Comparison of ENCODE assay signal across 9 cellular contexts in the genomic region with DNA sequence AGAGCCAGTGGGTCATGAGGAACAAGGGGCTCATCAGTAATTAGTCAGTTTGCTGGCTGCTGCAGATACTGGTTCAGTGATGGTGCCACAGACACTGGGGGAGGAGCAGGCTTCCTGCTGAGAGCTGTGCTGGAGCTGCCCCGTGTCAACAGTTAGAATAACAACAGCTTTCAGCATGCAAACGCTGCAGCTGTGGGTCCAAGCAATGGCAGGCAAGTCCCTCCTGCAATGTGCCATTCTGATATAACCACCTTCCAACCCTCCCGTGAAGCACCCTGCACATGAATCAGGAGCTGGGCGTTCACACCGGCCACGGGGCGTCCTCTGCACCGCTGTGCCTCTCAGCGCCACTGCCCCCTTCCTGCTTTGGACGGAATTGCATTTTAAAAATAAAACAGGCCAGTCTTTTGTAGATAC.
DNase-seq lines count a peak whose midpoint lies in the region; ATAC-seq, FAIRE-seq and TF ChIP-seq lines count a peak whose summit lies in the region.
"Had no signal": no experiment of that assay in that cellular context is flagged by ENCODE, and none has a peak within 500 bp of the region (broad histone marks: within the 10 kb centered on the region; RNA-seq: fewer than 3 reads in every experiment).

No MANE protein-coding gene starts in this region.

- FAIRE-seq in frontal cortex (lab: Jason Lieb, UNC), result no peak

- ATAC-seq in activated naive CD8-positive, alpha-beta T cell treated with anti-CD3 and anti-CD28 coated beads, Interleukin-2, amount 50 U/mL, for 24 hours, result no peak
- ATAC-seq in omental fat pad (ENCODE audit: low FRiP score), result no peak

- no peak for TF ChIP-seq CTCF in osteocyte (IDR thresholded peaks at IDR 0.05)
- TF ChIP-seq CTCF in omental fat pad (IDR thresholded peaks at IDR 0.05), result no peak

- H3K9me3 Mint-ChIP-seq in activated naive CD8-positive, alpha-beta T cell treated with anti-CD3 and anti-CD28 coated beads, Interleukin-2, amount 50 U/mL, for 24 hours, result no peaks in the 10 kb centered on the region
- H3K9me3 Mint-ChIP-seq in osteocyte (ENCODE audit: unreplicated experiment), result peaks cover 23% of the 10 kb centered on the region

- no peak overlapping the region for H3K27ac Mint-ChIP-seq in activated naive CD8-positive, alpha-beta T cell treated with anti-CD3 and anti-CD28 coated beads, Interleukin-2, amount 50 U/mL, for 24 hours
- no peak overlapping the region for H3K27ac Mint-ChIP-seq in osteocyte (ENCODE audit: unreplicated experiment)

- no peaks in the 10 kb centered on the region for H3K36me3 Mint-ChIP-seq in activated naive CD8-positive, alpha-beta T cell treated with anti-CD3 and anti-CD28 coated beads, Interleukin-2, amount 50 U/mL, for 24 hours (ENCODE audit: low read depth)
- no peaks in the 10 kb centered on the region for H3K36me3 Mint-ChIP-seq in osteocyte (ENCODE audit: unreplicated experiment)

- DNase-seq in GDM1 (lab: John Stamatoyannopoulos, UW) (peak; percentile 22), HuH-7 (ENCODE audit: low spot score) (peak; percentile 18), osteocyte (ENCODE audit: extremely low spot score, unreplicated experiment) (peak; percentile 62), A172 (ENCODE audit: low spot score) (no peak), frontal cortex (ENCODE audit: low spot score in 2 of 2) (no peak), omental fat pad (ENCODE audit: low spot score) (no peak)
- DNase-seq in activated naive CD8-positive, alpha-beta T cell treated with anti-CD3 and anti-CD28 coated beads, Interleukin-2, amount 50 U/mL, for 24 hours, result peak; percentile 35
- DNase-seq in activated CD4-positive, CD25-positive, alpha-beta regulatory T cell (lab: John Stamatoyannopoulos, UW), result no peak
- DNase-seq: caudate nucleus had no signal

- peaks cover 3% of the 10 kb centered on the region for H3K27me3 Mint-ChIP-seq in activated naive CD8-positive, alpha-beta T cell treated with anti-CD3 and anti-CD28 coated beads, Interleukin-2, amount 50 U/mL, for 24 hours
- no peaks in the 10 kb centered on the region for H3K27me3 Mint-ChIP-seq in osteocyte (ENCODE audit: unreplicated experiment)

- H3K4me3 Mint-ChIP-seq in activated naive CD8-positive, alpha-beta T cell treated with anti-CD3 and anti-CD28 coated beads, Interleukin-2, amount 50 U/mL, for 24 hours, result no peak overlapping the region
- no peak overlapping the region for H3K4me3 Mint-ChIP-seq in osteocyte (ENCODE audit: unreplicated experiment)

- no peaks in the 10 kb centered on the region for H3K4me1 Mint-ChIP-seq in activated naive CD8-positive, alpha-beta T cell treated with anti-CD3 and anti-CD28 coated beads, Interleukin-2, amount 50 U/mL, for 24 hours
- H3K4me1 Mint-ChIP-seq in osteocyte (ENCODE audit: unreplicated experiment), result no peaks in the 10 kb centered on the region

Comparison
In these comparisons a context has a peak if more than half of its experiments do, and no peak if none do; other contexts are left out.
1. DNase-seq: peak in GDM1 (single experiment), HuH-7 (single experiment), activated naive CD8-positive, alpha-beta T cell treated with anti-CD3 and anti-CD28 coated beads, Interleukin-2, amount 50 U/mL, for 24 hours (single experiment) and osteocyte (single experiment); none in A172 (single experiment), frontal cortex (0 of 2), activated CD4-positive, CD25-positive, alpha-beta regulatory T cell (0 of 4) and omental fat pad (single experiment).